Comparison of ENCODE assay signal across 9 cellular contexts in genomic region chr2:96887419-96888081, GRCh38. TPM values are rescaled to one million over a fixed set of nuclear protein-coding genes. Genes with fewer than 3 reads are reported as not detected.
DNase-seq lines count a peak whose midpoint lies in the region; TF ChIP-seq lines count a peak whose summit lies in the region.
"Had no signal": no experiment of that assay in that cellular context is flagged by ENCODE, and none has a peak within 500 bp of the region (broad histone marks: within the 10 kb centered on the region; RNA-seq: fewer than 3 reads in every experiment).

No MANE protein-coding gene starts in this region.

- H4K8ac ChIP-seq in mesendoderm (ENCODE audit: low read depth, low read length): no peak overlapping the region

- H3K18ac ChIP-seq in mesendoderm (ENCODE audit: low read length): no peak overlapping the region

- peak overlapping the region; percentile 20 for H3K27ac ChIP-seq in colonic mucosa
- H3K27ac ChIP-seq in mesendoderm (ENCODE audit: low read depth, low read length): no peak overlapping the region
- peak overlapping the region; percentile 93 for H3K27ac ChIP-seq in stomach smooth muscle (ENCODE audit: low read length)

- H3K4ac ChIP-seq in mesendoderm (ENCODE audit: low read depth, low read length): no peak overlapping the region

- no peak for DNase-seq in colonic mucosa
- DNase-seq in mesendoderm: peak; percentile 36
- no peak for DNase-seq in AG08395 (ENCODE audit: low spot score)
- no peak for DNase-seq in KG1 (lab: John Stamatoyannopoulos, UW)
- no peak for DNase-seq in HK-2 (ENCODE audit: unreplicated experiment)
- no peak for DNase-seq in stimulated activated CD4-positive, alpha-beta T cell treated with anti-CD3 and anti-CD28 coated beads, Interleukin-2, amount 100 ng/mL, for 48 hours
- DNase-seq: NCI-H1092 treated with DMSO at 0.1 percent for 48 hours had no signal

- intact Hi-C loops in colonic mucosa (cut with DNase I): no loop called here

- no CpG with 5 or more reads among the region's 19 CpGs for WGBS in mesendoderm (ENCODE audit: extremely low coverage, insufficient coverage, low lambda C conversion rate)

- H3K9ac ChIP-seq in colonic mucosa (ENCODE audit: low read depth in 2 of 2, low read length in 2 of 2) (peak overlapping the region in 1 of 2 donors; percentile 38), mesendoderm (ENCODE audit: low read length) (no peak overlapping the region), stomach smooth muscle (ENCODE audit: low read length in 2 of 2) (peak overlapping the region; percentile 47 to 75)

- no peak overlapping the region for H2BK120ac ChIP-seq in mesendoderm (ENCODE audit: low read depth, low read length)

- H2AK5ac ChIP-seq in mesendoderm (ENCODE audit: low read length): peak overlapping the region; percentile 74

- H3K79me2 ChIP-seq in mesendoderm (ENCODE audit: control insufficient read depth, insufficient read depth, low read length): no peaks in the 10 kb centered on the region

- H2BK5ac ChIP-seq in mesendoderm (ENCODE audit: low read length): no peak overlapping the region

- H3K56ac ChIP-seq in mesendoderm (ENCODE audit: low read length): peak overlapping the region; percentile 62

- no peaks in the 10 kb centered on the region for H3K27me3 ChIP-seq in colonic mucosa
- H3K27me3 ChIP-seq in mesendoderm (ENCODE audit: insufficient read depth, low read length, poor library complexity): no peaks in the 10 kb centered on the region
- H3K27me3 ChIP-seq in stomach smooth muscle (ENCODE audit: control insufficient read depth in 1 of 2, insufficient read depth in 2 of 2, low read length in 2 of 2): no peaks in the 10 kb centered on the region

- H3K36me3 ChIP-seq in colonic mucosa: no peaks in the 10 kb centered on the region
- no peaks in the 10 kb centered on the region for H3K36me3 ChIP-seq in mesendoderm (ENCODE audit: control insufficient read depth, insufficient read depth, low read length)
- no peaks in the 10 kb centered on the region for H3K36me3 ChIP-seq in stomach smooth muscle (ENCODE audit: control insufficient read depth in 2 of 2, insufficient read depth in 2 of 2, low read length in 2 of 2)

- H3K9me3 ChIP-seq in colonic mucosa: no peaks in the 10 kb centered on the region
- no peaks in the 10 kb centered on the region for H3K9me3 ChIP-seq in stomach smooth muscle (ENCODE audit: control insufficient read depth in 2 of 2, low read length in 2 of 2)

- no peak overlapping the region for H4K5ac ChIP-seq in mesendoderm (ENCODE audit: low read length)

- H3K36me3 Mint-ChIP-seq in IgD-negative memory B cell: no peaks in the 10 kb centered on the region

- no peak overlapping the region for H3K4me2 ChIP-seq in mesendoderm (ENCODE audit: low read length)

- peak overlapping the region in 1 of 4 donors; percentile 80 for H3K4me3 Mint-ChIP-seq in IgD-negative memory B cell

- TF ChIP-seq CTCF in colonic mucosa (IDR thresholded peaks at IDR 0.05): no peak

- no peaks in the 10 kb centered on the region for H3K9me3 Mint-ChIP-seq in IgD-negative memory B cell

- no peaks in the 10 kb centered on the region for H3K79me1 ChIP-seq in mesendoderm (ENCODE audit: low read length)

- no peak overlapping the region for H3K4me3 ChIP-seq in colonic mucosa
- no peak overlapping the region for H3K4me3 ChIP-seq in mesendoderm (ENCODE audit: low read length)
- H3K4me3 ChIP-seq in stomach smooth muscle (ENCODE audit: low read length in 2 of 2): peak overlapping the region; percentile 12 to 63

- peak overlapping the region in 2 of 3 donors; percentile 63 to 94 for H3K27ac Mint-ChIP-seq in IgD-negative memory B cell

- H3K23ac ChIP-seq in mesendoderm (ENCODE audit: low read length): no peak overlapping the region

- peaks cover 9% of the 10 kb centered on the region for H3K4me1 ChIP-seq in colonic mucosa
- H3K4me1 ChIP-seq in mesendoderm (ENCODE audit: control insufficient read depth, low read depth, low read length): peaks cover 18% of the 10 kb centered on the region
- peaks cover 49% of the 10 kb centered on the region for H3K4me1 ChIP-seq in stomach smooth muscle (ENCODE audit: control insufficient read depth, insufficient read depth, low read length)

- H3K27me3 Mint-ChIP-seq in IgD-negative memory B cell: no peaks in the 10 kb centered on the region

- H2BK15ac ChIP-seq in mesendoderm (replicated peaks; ENCODE audit: low read depth): no peak overlapping the region

- peaks cover 10 to 12% (median 10%) of the 10 kb centered on the region in 3 donors for H3K4me1 Mint-ChIP-seq in IgD-negative memory B cell

RNA-seq across cellular contexts. Expression of gene SEMA4C, which starts 17.7 kb away (rescaled TPM):
- polyA plus RNA-seq in IgD-negative memory B cell: 0.58 TPM
- total RNA-seq in colonic mucosa: 10 to 100 TPM; 13.0 to 17.2 TPM
- polyA plus RNA-seq in mesendoderm (2013, experiment 1 of 2): 32.1 TPM
- 31.2 TPM for polyA plus RNA-seq in mesendoderm (2013, experiment 2 of 2)

RNA-seq across cellular contexts. Expression of gene ANKRD39, which starts 29.7 kb away (rescaled TPM):
- 16.3 TPM for polyA plus RNA-seq in IgD-negative memory B cell
- 10 to 100 TPM; 12.4 to 18.7 TPM for total RNA-seq in colonic mucosa
- 14.2 TPM for polyA plus RNA-seq in mesendoderm (2013, experiment 1 of 2)
- polyA plus RNA-seq in mesendoderm (2013, experiment 2 of 2): 13.8 TPM

RNA-seq across cellular contexts. Expression of gene ANKRD23, which starts 43.7 kb away (rescaled TPM):
- 1.3 TPM for polyA plus RNA-seq in IgD-negative memory B cell
- 1 to 10 TPM; 1.4 to 4.1 TPM for total RNA-seq in colonic mucosa
- polyA plus RNA-seq in mesendoderm (2013, experiment 1 of 2): 0.86 TPM
- 1.7 TPM for polyA plus RNA-seq in mesendoderm (2013, experiment 2 of 2)

Comparison
In these comparisons a context has a peak if more than half of its experiments do, and no peak if none do; other contexts are left out.
1. H3K4me3 ChIP-seq: peak in stomach smooth muscle (2 of 2); none in colonic mucosa (single experiment) and mesendoderm (single experiment).